In genomic region chr14:25150934-25151790, GRCh38 we compare ENCODE assay signal across 9 cellular contexts.
DNase-seq lines count a peak whose midpoint lies in the region; ATAC-seq, FAIRE-seq and TF ChIP-seq lines count a peak whose summit lies in the region.
"Had no signal": no experiment of that assay in that cellular context is flagged by ENCODE, and none has a peak within 500 bp of the region (broad histone marks: within the 10 kb centered on the region; RNA-seq: fewer than 3 reads in every experiment).

No MANE protein-coding gene starts in this region.

- TF ChIP-seq POLR2A in K562 (conservative IDR thresholded peaks at IDR 0.05): no peak

- no peak overlapping the region for H3K4me3 ChIP-seq in K562

- no peak overlapping the region for H3K4me2 ChIP-seq in K562 (ENCODE audit: insufficient read depth, low read length)
- H3K4me2 ChIP-seq: KMS-11 had no signal

- no peaks in the 10 kb centered on the region for H4K20me1 ChIP-seq in K562 (replicated peaks; ENCODE audit: control insufficient read depth, insufficient read depth, low read length)

- H3K9ac ChIP-seq in K562 (ENCODE audit: insufficient read depth in 1 of 2, low read depth in 2 of 2, low read length in 2 of 2): no peak overlapping the region
- H3K9ac ChIP-seq: KMS-11 had no signal

- H3K27ac ChIP-seq in K562 (ENCODE audit: extremely low read depth, low read depth, low read length): no peak overlapping the region
- H3K27ac ChIP-seq: KMS-11 had no signal

- H3K79me2 ChIP-seq in K562 (ENCODE audit: control insufficient read depth, insufficient read depth, low read length): no peaks in the 10 kb centered on the region

- H3K9me1 ChIP-seq in K562 (ENCODE audit: control insufficient read depth, insufficient read depth, low read length): no peaks in the 10 kb centered on the region

- H3K9me3 ChIP-seq in K562 (replicated peaks; ENCODE audit: control insufficient read depth, insufficient read depth, low read depth, low read length): no peaks in the 10 kb centered on the region

- no peak for FAIRE-seq in K562 (lab: Jason Lieb, UNC)

- ATAC-seq in HG02678 (IDR thresholded peaks at IDR 0.05; ENCODE audit: unreplicated experiment) (peak; percentile 61), K562 (no peak), GM21717 (IDR thresholded peaks at IDR 0.05; ENCODE audit: unreplicated experiment) (no peak)

- no peaks in the 10 kb centered on the region for H3K36me3 ChIP-seq in K562 (ENCODE audit: control insufficient read depth, insufficient read depth, low read length)

- H3K4me1 ChIP-seq in K562 (replicated peaks in 1 of 2; ENCODE audit: control insufficient read depth in 2 of 2, insufficient read depth in 2 of 2, low read length in 2 of 2): no peaks in the 10 kb centered on the region

- TF ChIP-seq CTCF in K562 (IDR thresholded peaks at IDR 0.05 in 2 of 3, conservative IDR thresholded peaks at IDR 0.05 in 1 of 3; ENCODE audit: insufficient read depth in 2 of 3, low read depth in 1 of 3, low read length in 3 of 3): peak; percentile 29 to 64 (median 40); a peak in 5 of 6 replicates

- POLR2A ChIA-PET in K562 (lab: Yijun Ruan, JAX): no interaction called here

- DNase-seq in DMS 273 (lab: John Stamatoyannopoulos, UW; ENCODE audit: unreplicated experiment): peak; percentile 75
- peak; percentile 13 to 59 for DNase-seq in NCI-H446 (lab: John Stamatoyannopoulos, UW)
- DNase-seq in K562 (ENCODE audit: extremely low read depth in 1 of 4, low spot score in 3 of 4): peak; percentile 18 to 31 (median 28)
- peak; percentile 69 for DNase-seq in kidney glomerular epithelial cell (lab: John Stamatoyannopoulos, UW)
- DNase-seq in GDM1 (lab: John Stamatoyannopoulos, UW): no peak
- DNase-seq in NCI-H128 (lab: John Stamatoyannopoulos, UW; ENCODE audit: unreplicated experiment): no peak

- H3K27me3 ChIP-seq in K562 (ENCODE audit: control insufficient read depth in 2 of 2, insufficient read depth in 2 of 2, low read length in 2 of 2): no peaks in the 10 kb centered on the region

- intact Hi-C loops in K562 (cut with micrococcal nuclease): loop anchor here (5.0 kb wide), 2 partner anchors 344 to 414 kb away; no protein-coding TSS in a partner anchor

- 2% methylated on average over 7 of the region's 7 CpGs for WGBS in K562 (ENCODE audit: insufficient coverage, low coverage, missing lambda C conversion rate)

- CTCF ChIA-PET in K562 (lab: Yijun Ruan, JAX; ENCODE audit: low intra/inter-chr PET ratio): interaction anchor here (1.4 kb wide), 1 partner anchor 441 kb away, joined by 3 read pairs; no protein-coding TSS in a partner anchor

- TF ChIP-seq RAD21 in K562 (CRISPR knock-in tag; conservative IDR thresholded peaks at IDR 0.05 in 1 of 2, IDR thresholded peaks at IDR 0.05 in 1 of 2): peak; percentile 53 to 58

- BruUV-seq in K562 (replicated peaks; lab: Mats Ljungman, UMichigan): no TSS peak

- in situ Hi-C loops in K562 (cut with MboI): no loop called here

- no peak overlapping the region for H2AFZ ChIP-seq in K562 (ENCODE audit: low read depth, low read length)

- TF ChIP-seq EP300 in K562 (IDR thresholded peaks at IDR 0.05; ENCODE audit: low read length): no peak

TF ChIP-seq in K562, 482 proteins besides CTCF, POLR2A, EP300 and RAD21:
- TF ChIP-seq, protein P1, sequence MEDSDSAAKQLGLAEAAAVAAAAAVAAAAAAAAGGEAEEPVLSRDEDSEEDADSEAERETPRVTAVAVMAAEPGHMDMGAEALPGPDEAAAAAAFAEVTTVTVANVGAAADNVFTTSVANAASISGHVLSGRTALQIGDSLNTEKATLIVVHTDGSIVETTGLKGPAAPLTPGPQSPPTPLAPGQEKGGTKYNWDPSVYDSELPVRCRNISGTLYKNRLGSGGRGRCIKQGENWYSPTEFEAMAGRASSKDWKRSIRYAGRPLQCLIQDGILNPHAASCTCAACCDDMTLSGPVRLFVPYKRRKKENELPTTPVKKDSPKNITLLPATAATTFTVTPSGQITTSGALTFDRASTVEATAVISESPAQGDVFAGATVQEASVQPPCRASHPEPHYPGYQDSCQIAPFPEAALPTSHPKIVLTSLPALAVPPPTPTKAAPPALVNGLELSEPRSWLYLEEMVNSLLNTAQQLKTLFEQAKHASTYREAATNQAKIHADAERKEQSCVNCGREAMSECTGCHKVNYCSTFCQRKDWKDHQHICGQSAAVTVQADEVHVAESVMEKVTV (CRISPR knock-in tag; IDR thresholded peaks at IDR 0.05): peak; percentile 17; the same call in 1 of the 2 replicates
- TF ChIP-seq NR1H2 (CRISPR knock-in tag; IDR thresholded peaks at IDR 0.05) (no peak), SMC3 (conservative IDR thresholded peaks at IDR 0.05; ENCODE audit: insufficient read depth, low read depth, low read length) (0 out of 2 replicates have a peak, but pooled peaks have one; percentile 26)

Comparison
In these comparisons a context has a peak if more than half of its experiments do, and no peak if none do; other contexts are left out.
1. DNase-seq: peak in DMS 273 (single experiment), NCI-H446 (2 of 2), K562 (4 of 4) and kidney glomerular epithelial cell (single experiment); none in GDM1 (single experiment) and NCI-H128 (single experiment).